Comparison of ENCODE assay signal across 22 cellular contexts in the genomic region with DNA sequence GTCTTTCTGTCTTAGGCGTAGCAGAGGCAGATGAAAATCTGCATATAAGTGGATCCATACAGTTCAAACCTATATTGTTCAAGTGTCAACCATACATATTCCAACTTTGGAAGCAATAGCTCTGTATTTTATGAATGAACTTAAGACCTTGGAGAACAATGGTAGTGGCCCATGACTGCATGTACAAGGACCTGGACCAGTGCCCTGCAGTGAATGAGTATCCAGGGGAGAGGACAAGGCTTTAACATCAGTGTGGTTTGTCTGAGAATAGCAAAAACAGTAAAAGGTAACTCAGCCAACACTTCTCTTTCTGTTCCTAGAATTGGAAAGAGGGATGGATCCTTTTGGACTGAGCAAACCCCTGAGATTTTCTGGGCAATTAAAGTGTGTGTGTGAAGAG.
A peak's percentile ranks its signal among the peaks of the same experiment; 100 is the strongest.
DNase-seq lines count a peak whose midpoint lies in the region; ATAC-seq lines count a peak whose summit lies in the region.
"Had no signal": no experiment of that assay in that cellular context is flagged by ENCODE, and none has a peak within 500 bp of the region (broad histone marks: within the 10 kb centered on the region; RNA-seq: fewer than 3 reads in every experiment).

No MANE protein-coding gene starts in this region.

- intact Hi-C loops in CD4-positive, alpha-beta memory T cell (cut with micrococcal nuclease), result no loop called here

- H3K4me1 ChIP-seq in CD4-positive, alpha-beta memory T cell (ENCODE audit: insufficient read depth, low read length), result no peaks in the 10 kb centered on the region
- H3K4me1 ChIP-seq: colonic mucosa had no signal

- H3K27me3 Mint-ChIP-seq in CD4-positive, alpha-beta memory T cell, result no peaks in the 10 kb centered on the region
- H3K27me3 Mint-ChIP-seq: activated CD4-positive, alpha-beta memory T cell treated with anti-CD3 and anti-CD28 coated beads for 36 hours had no signal

- POLR2A ChIA-PET in CD4-positive, alpha-beta memory T cell (lab: Charles Lee; ENCODE audit: partially characterized antibody), result no interaction called here

- H3K27me3 ChIP-seq in CD4-positive, alpha-beta memory T cell (ENCODE audit: insufficient read depth, low read length), result no peaks in the 10 kb centered on the region
- H3K27me3 ChIP-seq: colonic mucosa had no signal

- no peak overlapping the region for H3K4me3 ChIP-seq in CD4-positive, alpha-beta memory T cell (ENCODE audit: low read length in 2 of 2)
- H3K4me3 ChIP-seq: colonic mucosa, PC-9 had no signal

- no peak overlapping the region for H3K27ac Mint-ChIP-seq in CD4-positive, alpha-beta memory T cell
- H3K27ac Mint-ChIP-seq: activated CD4-positive, alpha-beta memory T cell treated with anti-CD3 and anti-CD28 coated beads for 36 hours; activated T-helper 2 cell treated with anti-CD3 and anti-CD28 coated beads, Interferon-gamma antibody, Interleukin-2, Interleukin-4, amounts not matched to agents 10 μg/mL and 5 μg/mL and 100 μg/mL, durations not matched to agents 14 hours and 24 hours and 36 hours had no signal

- no peaks in the 10 kb centered on the region for H3K36me3 Mint-ChIP-seq in CD4-positive, alpha-beta memory T cell
- H3K36me3 Mint-ChIP-seq: activated CD4-positive, alpha-beta memory T cell treated with anti-CD3 and anti-CD28 coated beads for 36 hours had no signal

- no peaks in the 10 kb centered on the region for H3K9me3 ChIP-seq in CD4-positive, alpha-beta memory T cell (ENCODE audit: control insufficient read depth in 1 of 2, low read length in 2 of 2)
- H3K9me3 ChIP-seq: colonic mucosa had no signal

- H3K9me3 Mint-ChIP-seq in CD4-positive, alpha-beta memory T cell, result peaks cover 0 to 16% (median 5%) of the 10 kb centered on the region in 8 donors

- no peak for DNase-seq in dedifferentiated amniotic fluid mesenchymal stem cell (ENCODE audit: extremely low spot score)
- no peak for DNase-seq in CD4-positive, alpha-beta memory T cell
- DNase-seq: activated CD4-positive, alpha-beta memory T cell treated with anti-CD3 and anti-CD28 coated beads for 36 hours; anterior cingulate cortex; Calu3; colonic mucosa; erythroblast; glutamatergic neuron; H7; midbrain; NCI-H2029; NCI-H510A treated with DMSO at 0.1 percent for 48 hours; occipital lobe; PC-9; stimulated activated naive CD8-positive, alpha-beta T cell treated with anti-CD3 and anti-CD28 coated beads, Interleukin-15, Interleukin-2, amounts not matched to agents 100 U/mL and 50 U/mL, for 24 hours had no signal

- H3K4me1 Mint-ChIP-seq in CD4-positive, alpha-beta memory T cell, result no peaks in the 10 kb centered on the region

- H3K4me3 Mint-ChIP-seq in CD4-positive, alpha-beta memory T cell, result no peak overlapping the region
- H3K4me3 Mint-ChIP-seq: activated CD4-positive, alpha-beta memory T cell treated with anti-CD3 and anti-CD28 coated beads for 36 hours had no signal

- CTCF ChIA-PET in CD4-positive, alpha-beta memory T cell (lab: Charles Lee; ENCODE audit: partially characterized antibody), result no interaction called here

- ATAC-seq in GM18517 (IDR thresholded peaks at IDR 0.05; ENCODE audit: unreplicated experiment) (peak; percentile 21), GM21360 (IDR thresholded peaks at IDR 0.05; ENCODE audit: unreplicated experiment) (peak; percentile 20), HG02798 (IDR thresholded peaks at IDR 0.05; ENCODE audit: poor library complexity, unreplicated experiment) (peak; percentile 25), HG03469 (IDR thresholded peaks at IDR 0.05; ENCODE audit: unreplicated experiment) (peak; percentile 13), HG03571 (IDR thresholded peaks at IDR 0.05; ENCODE audit: unreplicated experiment) (no peak), HG03045 (IDR thresholded peaks at IDR 0.05; ENCODE audit: unreplicated experiment) (no peak)
- ATAC-seq: stimulated activated naive CD8-positive, alpha-beta T cell treated with anti-CD3 and anti-CD28 coated beads, Interleukin-15, Interleukin-2, amounts not matched to agents 100 U/mL and 50 U/mL, for 24 hours had no signal

- no peaks in the 10 kb centered on the region for H3K36me3 ChIP-seq in CD4-positive, alpha-beta memory T cell (ENCODE audit: insufficient read depth, low read length)
- H3K36me3 ChIP-seq: colonic mucosa had no signal

- no peak overlapping the region for H3K27ac ChIP-seq in CD4-positive, alpha-beta memory T cell (ENCODE audit: low read depth, low read length)
- H3K27ac ChIP-seq: colonic mucosa, PC-9 had no signal

Comparison
In these comparisons a context has a peak if more than half of its experiments do, and no peak if none do; other contexts are left out.
1. ATAC-seq: peak in GM18517 (single experiment), GM21360 (single experiment), HG02798 (single experiment) and HG03469 (single experiment); none in HG03571 (single experiment) and HG03045 (single experiment).